17 cellular contexts compared by ENCODE assay signal in genomic region chr10:98074315-98074911, GRCh38. TPM values are rescaled to one million over a fixed set of nuclear protein-coding genes. Genes with fewer than 3 reads are reported as not detected.
DNase-seq lines count a peak whose midpoint lies in the region; ATAC-seq and TF ChIP-seq lines count a peak whose summit lies in the region.
"Had no signal": no experiment of that assay in that cellular context is flagged by ENCODE, and none has a peak within 500 bp of the region (broad histone marks: within the 10 kb centered on the region; RNA-seq: fewer than 3 reads in every experiment).

No MANE protein-coding gene starts in this region.

- TF ChIP-seq CTCF in cardiac fibroblast (IDR thresholded peaks at IDR 0.05; ENCODE audit: low read depth, low read length): no peak

- no peak overlapping the region for H3K4me3 Mint-ChIP-seq in activated CD4-positive, alpha-beta T cell treated with anti-CD3 and anti-CD28 coated beads for 36 hours
- H3K4me3 Mint-ChIP-seq: immature natural killer cell had no signal

- H3K4me3 ChIP-seq in cardiac fibroblast (replicated peaks in 1 of 2; ENCODE audit: low read depth in 2 of 2, low read length in 2 of 2): no peak overlapping the region
- H3K4me3 ChIP-seq: ovary, suprapubic skin had no signal

- peak; percentile 25 for DNase-seq in activated CD4-positive, alpha-beta T cell treated with anti-CD3 and anti-CD28 coated beads for 36 hours
- no peak for DNase-seq in activated CD4-positive, alpha-beta T cell treated with anti-CD3 and anti-CD28 coated beads, Interleukin-2, amount 50 U/mL, for 1 hour
- DNase-seq in NCI-H460 (ENCODE audit: extremely low read depth, low read depth) (peak; percentile 9), cardiac fibroblast (ENCODE audit: low read depth in 2 of 2) (peak; percentile 17 to 21), mucosa of gallbladder (ENCODE audit: low spot score) (peak; percentile 12), activated gamma-delta T cell (lab: John Stamatoyannopoulos, UW) (no peak)
- DNase-seq: activated naive CD4-positive, alpha-beta T cell; effector CD4-positive, alpha-beta T cell; EL; HCEC 1CT; immature natural killer cell; NCI-H146; ovary; stimulated activated CD4-positive, alpha-beta T cell treated with anti-CD3 and anti-CD28 coated beads, Interleukin-4, amount 100 ng/mL, for 24 hours had no signal

- H3K36me3 Mint-ChIP-seq in activated CD4-positive, alpha-beta T cell treated with anti-CD3 and anti-CD28 coated beads for 36 hours (ENCODE audit: low read depth): no peaks in the 10 kb centered on the region
- H3K36me3 Mint-ChIP-seq: immature natural killer cell had no signal

- intact Hi-C loops in activated CD4-positive, alpha-beta T cell treated with anti-CD3 and anti-CD28 coated beads for 36 hours (cut with DNase I, micrococcal nuclease): no loop called here

- H3K27ac Mint-ChIP-seq in activated CD4-positive, alpha-beta T cell treated with anti-CD3 and anti-CD28 coated beads for 36 hours: no peak overlapping the region
- H3K27ac Mint-ChIP-seq: immature natural killer cell had no signal

- H3K9me3 Mint-ChIP-seq in activated CD4-positive, alpha-beta T cell treated with anti-CD3 and anti-CD28 coated beads for 36 hours (ENCODE audit: low read depth): peaks cover 2% of the 10 kb centered on the region

- POLR2A ChIA-PET in activated CD4-positive, alpha-beta T cell treated with anti-CD3 and anti-CD28 coated beads for 36 hours (lab: Charles Lee): no interaction called here

- no peak for ATAC-seq in activated CD4-positive, alpha-beta T cell treated with anti-CD3 and anti-CD28 coated beads for 36 hours
- no peak for ATAC-seq in HG03280 (IDR thresholded peaks at IDR 0.05; ENCODE audit: unreplicated experiment)
- no peak for ATAC-seq in GM19467 (IDR thresholded peaks at IDR 0.05; ENCODE audit: unreplicated experiment)

- H3K27me3 Mint-ChIP-seq in activated CD4-positive, alpha-beta T cell treated with anti-CD3 and anti-CD28 coated beads for 36 hours: peaks cover 17% of the 10 kb centered on the region

- CTCF ChIA-PET in activated CD4-positive, alpha-beta T cell treated with anti-CD3 and anti-CD28 coated beads for 36 hours (lab: Charles Lee): interaction anchor here (0.6 to 1.2 kb wide), 3 partner anchors 23 to 350 kb away, joined by 3 read pairs; no protein-coding TSS in a partner anchor

- H3K4me1 Mint-ChIP-seq in activated CD4-positive, alpha-beta T cell treated with anti-CD3 and anti-CD28 coated beads for 36 hours: no peaks in the 10 kb centered on the region
- H3K4me1 Mint-ChIP-seq: immature natural killer cell had no signal

RNA-seq across cellular contexts. Expression of gene CRTAC1, which starts 44.0 kb away (rescaled TPM):
- total RNA-seq in activated CD4-positive, alpha-beta T cell treated with anti-CD3 and anti-CD28 coated beads for 36 hours: not detected
- total RNA-seq in NCI-H460 (2014; rRNA removed; shearing (Covaris generic)): not detected in 2 replicates
- not detected in 2 replicates for polyA plus RNA-seq in NCI-H460 (2014; cell fraction: nucleus; rRNA removed)
- total RNA-seq in mucosa of gallbladder: 1.6 TPM
- polyA plus RNA-seq: immature natural killer cell had no signal

Comparison
In these comparisons a context has a peak if more than half of its experiments do, and no peak if none do; other contexts are left out.
1. DNase-seq: peak in activated CD4-positive, alpha-beta T cell treated with anti-CD3 and anti-CD28 coated beads for 36 hours (single experiment), NCI-H460 (single experiment), cardiac fibroblast (2 of 2) and mucosa of gallbladder (single experiment); none in activated CD4-positive, alpha-beta T cell treated with anti-CD3 and anti-CD28 coated beads, Interleukin-2, amount 50 U/mL, for 1 hour (single experiment) and activated gamma-delta T cell (single experiment).